Comparison of ENCODE assay signal across 8 cellular contexts in genomic region chr1:113904292-113904673, GRCh38. TPM values are rescaled to one million over a fixed set of nuclear protein-coding genes. Genes with fewer than 3 reads are reported as not detected.
DNase-seq lines count a peak whose midpoint lies in the region; ATAC-seq and TF ChIP-seq lines count a peak whose summit lies in the region.

No MANE protein-coding gene starts in this region.

- no peaks in the 10 kb centered on the region for H3K27me3 Mint-ChIP-seq in WTC11 (ENCODE audit: low read depth)

- peak overlapping the region; percentile 95 for H3K4me3 Mint-ChIP-seq in WTC11

- H3K4me1 ChIP-seq in foreskin keratinocyte (peaks cover 11% of the 10 kb centered on the region), rectal smooth muscle tissue (ENCODE audit: control insufficient read depth, insufficient read depth, low read length) (peaks cover 6% of the 10 kb centered on the region)

- CTCF ChIA-PET in WTC11 (lab: Charles Lee), result interaction anchor here (0.6 to 2.5 kb wide), 9 partner anchors 26 to 569 kb away, joined by 3 to 19 read pairs (median 4); partner anchors contain the start of genes HIPK1 and RSBN1

- peak overlapping the region; percentile 85 for H3K4me3 ChIP-seq in GM06990 (replicated peaks; ENCODE audit: low read depth, low read length)
- peak overlapping the region; percentile 96 for H3K4me3 ChIP-seq in rectal smooth muscle tissue (ENCODE audit: low read length)

- no peaks in the 10 kb centered on the region for H3K9me3 Mint-ChIP-seq in WTC11

- peak overlapping the region; percentile 90 for H3K9ac ChIP-seq in rectal smooth muscle tissue (ENCODE audit: low read length)

- POLR2A ChIA-PET in WTC11 (lab: Charles Lee), result interaction anchor here (0.6 to 2.5 kb wide), 2 partner anchors 25 to 148 kb away, joined by 3 to 23 read pairs; partner anchors contain the start of gene HIPK1

- TF ChIP-seq CTCF in GM06990 (IDR thresholded peaks at IDR 0.05; ENCODE audit: insufficient read depth, low read length, poor library complexity, severe bottlenecking) (no peak), WTC11 (IDR thresholded peaks at IDR 0.05) (no peak), foreskin keratinocyte (conservative IDR thresholded peaks at IDR 0.05) (no peak)

- H3K27me3 ChIP-seq in GM06990 (replicated peaks; ENCODE audit: control insufficient read depth, insufficient read depth, low read length) (no peaks in the 10 kb centered on the region), foreskin keratinocyte (no peaks in the 10 kb centered on the region), rectal smooth muscle tissue (ENCODE audit: control insufficient read depth, insufficient read depth, low read length) (no peaks in the 10 kb centered on the region)

- DNase-seq in GM06990 (ENCODE audit: extremely low read depth, insufficient read length) (no peak), HuH-7 (ENCODE audit: low spot score) (peak; percentile 36), WTC11 (ENCODE audit: low spot score) (peak; percentile 36), foreskin keratinocyte (no peak), kidney glomerular epithelial cell (lab: John Stamatoyannopoulos, UW) (no peak), NCI-H446 treated with DMSO at 0.1 percent for 48 hours (lab: John Stamatoyannopoulos, UW) (no peak)

- ATAC-seq in GM21526 (IDR thresholded peaks at IDR 0.05; ENCODE audit: low FRiP score, unreplicated experiment), result peak; percentile 29
- ATAC-seq in WTC11, result peak; percentile 10
- no peak for ATAC-seq in foreskin keratinocyte

- H3K36me3 ChIP-seq in GM06990 (ENCODE audit: control insufficient read depth, insufficient read depth, low read length) (peaks cover 14% of the 10 kb centered on the region), rectal smooth muscle tissue (ENCODE audit: control insufficient read depth, insufficient read depth, low read length) (peaks cover 5% of the 10 kb centered on the region)

- peaks cover 15% of the 10 kb centered on the region for H3K36me3 Mint-ChIP-seq in WTC11

- H3K27ac ChIP-seq in foreskin keratinocyte (peak overlapping the region; percentile 21), rectal smooth muscle tissue (ENCODE audit: low read depth, low read length) (peak overlapping the region; percentile 88)

- peak overlapping the region; percentile 94 for H3K27ac Mint-ChIP-seq in WTC11

- peaks cover 7% of the 10 kb centered on the region for H3K4me1 Mint-ChIP-seq in WTC11

TF ChIP-seq in WTC11, 78 proteins besides CTCF, POLR2A, EP300 and RAD21:
- TF ChIP-seq ETV6 (CRISPR knock-in tag; IDR thresholded peaks at IDR 0.05), result 0 out of 2 replicates have a peak, but pooled peaks have one; percentile 4
- no peak for TF ChIP-seq GRHL2 (CRISPR knock-in tag; IDR thresholded peaks at IDR 0.05; ENCODE audit: insufficient replicate concordance, severe bottlenecking)

RNA-seq across cellular contexts. Expression of gene AP4B1, which starts 0.3 kb away (rescaled TPM):
- total RNA-seq in WTC11 (2021), result 10.6 to 14.2 TPM (median 13.6 TPM) in 3 replicates
- total RNA-seq in foreskin keratinocyte, result 13.7 and 14.7 TPM in 2 replicates
- 8.7 and 10.1 TPM in 2 replicates for polyA plus RNA-seq in foreskin keratinocyte

RNA-seq across cellular contexts. Expression of gene DCLRE1B, which starts 0.8 kb away (rescaled TPM):
- 9.4 to 11.1 TPM (median 9.5 TPM) in 3 replicates for total RNA-seq in WTC11 (2021)
- total RNA-seq in foreskin keratinocyte, result 15.8 and 17.3 TPM in 2 replicates
- 7.0 and 9.5 TPM in 2 replicates for polyA plus RNA-seq in foreskin keratinocyte

RNA-seq across cellular contexts. Expression of gene BCL2L15, which starts 16.9 kb away (rescaled TPM):
- total RNA-seq in WTC11 (2021) (0.17 to 0.30 TPM (median 0.18 TPM) in 3 replicates), foreskin keratinocyte (0.03 and 0.07 TPM in 2 replicates)
- 0.10 and 0.12 TPM in 2 replicates for polyA plus RNA-seq in foreskin keratinocyte

RNA-seq across cellular contexts. Expression of gene HIPK1, which starts 24.8 kb away (rescaled TPM):
- total RNA-seq in WTC11 (2021) (52.2 to 56.9 TPM (median 53.9 TPM) in 3 replicates), foreskin keratinocyte (25.7 and 27.0 TPM in 2 replicates)
- 4.7 and 6.1 TPM in 2 replicates for polyA plus RNA-seq in foreskin keratinocyte

RNA-seq across cellular contexts. Expression of gene PTPN22, which starts 32.8 kb away (rescaled TPM):
- total RNA-seq in WTC11 (2021) (0.11 to 0.18 TPM in 2 of 3 replicates, not detected in the other), foreskin keratinocyte (0.17 and 0.28 TPM in 2 replicates)
- 0.03 and 0.17 TPM in 2 replicates for polyA plus RNA-seq in foreskin keratinocyte

Comparison
In these comparisons a context has a peak if more than half of its experiments do, and no peak if none do; other contexts are left out.
1. DNase-seq: peak in HuH-7 (single experiment) and WTC11 (single experiment); none in GM06990 (single experiment), foreskin keratinocyte (0 of 2), kidney glomerular epithelial cell (single experiment) and NCI-H446 treated with DMSO at 0.1 percent for 48 hours (single experiment).